ENCODE assay signal across 9 cellular contexts in the genomic region with DNA sequence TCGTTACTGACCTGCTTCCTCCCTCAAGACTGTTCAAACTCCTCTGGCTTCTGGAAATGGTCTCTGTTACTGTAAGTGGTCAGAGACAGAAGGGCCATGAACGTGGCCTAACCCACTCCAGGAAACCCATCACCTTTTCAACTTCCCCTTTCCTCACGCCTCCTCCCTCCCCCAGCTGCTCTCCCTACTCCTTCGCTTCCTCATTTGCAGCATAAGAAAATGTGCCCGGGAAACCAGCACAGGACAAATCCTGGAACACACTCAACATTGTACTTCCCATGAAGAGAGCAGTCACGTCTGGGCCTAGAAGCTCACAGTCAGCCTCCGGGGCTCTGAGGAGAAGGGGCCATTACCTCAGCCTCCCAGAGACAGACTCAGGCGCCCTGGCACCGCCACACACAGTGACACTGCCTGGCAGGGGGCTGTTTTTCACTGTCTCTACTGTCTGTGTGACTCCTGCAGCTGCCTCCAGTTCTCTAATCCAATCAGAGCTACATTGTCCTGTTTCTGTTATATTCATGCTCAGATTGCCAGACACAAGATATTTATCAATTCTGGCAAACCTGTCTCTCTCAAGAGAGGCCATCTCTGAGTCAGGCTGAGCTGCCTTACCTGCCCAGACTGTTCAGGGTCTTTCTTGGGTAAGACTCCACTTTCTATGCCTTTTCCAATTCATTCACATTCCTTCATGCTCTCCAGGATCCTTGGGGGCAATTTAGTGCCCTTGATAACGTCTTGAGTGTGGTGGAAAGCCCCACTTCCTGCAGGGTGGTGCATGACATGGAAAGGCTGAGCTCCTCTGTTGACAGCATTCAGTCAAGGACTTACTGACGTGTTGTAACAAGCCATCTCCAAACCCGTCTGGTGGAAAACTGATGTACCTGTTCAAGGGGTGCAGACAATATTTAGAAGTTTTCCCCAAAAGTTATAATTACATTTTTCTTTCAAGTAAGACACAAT.
DNase-seq lines count a peak whose midpoint lies in the region; ATAC-seq and TF ChIP-seq lines count a peak whose summit lies in the region.
"Had no signal": no experiment of that assay in that cellular context is flagged by ENCODE, and none has a peak within 500 bp of the region (broad histone marks: within the 10 kb centered on the region; RNA-seq: fewer than 3 reads in every experiment).

No MANE protein-coding gene starts in this region.

- ATAC-seq in GM19455 (IDR thresholded peaks at IDR 0.05; ENCODE audit: unreplicated experiment): no peak

- dilution Hi-C loops in mammary epithelial cell (cut with HindIII; ENCODE audit: low sequenced_read_pairs): no loop called here

- no peaks in the 10 kb centered on the region for H3K79me2 ChIP-seq in mammary epithelial cell (ENCODE audit: insufficient read depth, low read length)

- intact Hi-C loops in mammary epithelial cell (cut with micrococcal nuclease) (no loop called here), MCF 10A (cut with micrococcal nuclease) (no loop called here), lower leg skin (cut with DNase I; ENCODE audit: low total_unique reads) (no loop called here)
- intact Hi-C loops in activated CD4-positive, alpha-beta T cell treated with anti-CD3 and anti-CD28 coated beads, Interleukin-2, amount 10 ng/mL, durations not matched to agents 24 days and 14 days (cut with micrococcal nuclease): no loop called here

- H2AFZ ChIP-seq in mammary epithelial cell (ENCODE audit: low read depth, low read length): peak overlapping the region; percentile 54

- DNase-seq in mammary epithelial cell (peak; percentile 27), MCF 10A (ENCODE audit: unreplicated experiment) (no peak), anterior cingulate cortex (lab: John Stamatoyannopoulos, UW) (peak in 36 of 58 donors; percentile 8 to 77 (median 36)), lower leg skin (ENCODE audit: low spot score in 2 of 2) (peak; percentile 53 to 86), GOT3 (lab: John Stamatoyannopoulos, UW) (no peak), RKO (ENCODE audit: low spot score) (no peak)
- DNase-seq in activated CD4-positive, alpha-beta T cell treated with anti-CD3 and anti-CD28 coated beads, Interleukin-2, amount 10 ng/mL, durations not matched to agents 24 days and 14 days: no peak

- H3K27me3 Mint-ChIP-seq in MCF 10A (ENCODE audit: insufficient read depth, unreplicated experiment): no peaks in the 10 kb centered on the region
- no peaks in the 10 kb centered on the region for H3K27me3 Mint-ChIP-seq in activated CD4-positive, alpha-beta T cell treated with anti-CD3 and anti-CD28 coated beads, Interleukin-2, amount 10 ng/mL, durations not matched to agents 24 days and 14 days

- H3K4me2 ChIP-seq in mammary epithelial cell (ENCODE audit: insufficient read depth, low read depth, low read length): no peak overlapping the region

- H3K4me3 Mint-ChIP-seq in MCF 10A (ENCODE audit: unreplicated experiment): no peak overlapping the region
- H3K4me3 Mint-ChIP-seq in activated CD4-positive, alpha-beta T cell treated with anti-CD3 and anti-CD28 coated beads, Interleukin-2, amount 10 ng/mL, durations not matched to agents 24 days and 14 days: no peak overlapping the region
- H3K4me3 Mint-ChIP-seq: T-helper 1 cell treated with Interleukin-12 subunit alpha and Interleukin-12 subunit beta and Interleukin-4 antibody, amounts not matched to agents 30 μg/mL and 1 μg/mL, for 36 hours had no signal

- CTCF ChIA-PET in mammary epithelial cell (lab: Charles Lee; ENCODE audit: low non-redundant PET) (no interaction called here), MCF 10A (lab: Yijun Ruan, JAX) (interaction anchor here (0.6 to 1.1 kb wide), 3 partner anchors 41 to 723 kb away, joined by 3 to 4 read pairs (median 3); no protein-coding TSS in a partner anchor)

- TF ChIP-seq CTCF in mammary epithelial cell (conservative IDR thresholded peaks at IDR 0.05 in 1 of 2, IDR thresholded peaks at IDR 0.05 in 1 of 2; ENCODE audit: extremely low read depth in 1 of 2, insufficient read depth in 1 of 2, low read depth in 1 of 2, low read length in 2 of 2): no peak
- TF ChIP-seq CTCF in MCF 10A (IDR thresholded peaks at IDR 0.05; ENCODE audit: unreplicated experiment): no peak
- TF ChIP-seq CTCF in lower leg skin (IDR thresholded peaks at IDR 0.05): no peak

- in situ Hi-C loops in mammary epithelial cell (cut with MboI; ENCODE audit: low sequenced_read_pairs in 2 of 2): no loop called here

- no peaks in the 10 kb centered on the region for H3K27me3 ChIP-seq in mammary epithelial cell (ENCODE audit: insufficient read depth, low read length)

- no peaks in the 10 kb centered on the region for H4K20me1 ChIP-seq in mammary epithelial cell (ENCODE audit: insufficient read depth, low read length)

- H3K4me1 ChIP-seq in mammary epithelial cell (ENCODE audit: insufficient read depth, low read length): peaks cover 5% of the 10 kb centered on the region

- H3K36me3 ChIP-seq in mammary epithelial cell (ENCODE audit: insufficient read depth, low read length): no peaks in the 10 kb centered on the region

- no peaks in the 10 kb centered on the region for H3K9me3 Mint-ChIP-seq in MCF 10A (ENCODE audit: unreplicated experiment)
- peaks cover 7% of the 10 kb centered on the region for H3K9me3 Mint-ChIP-seq in activated CD4-positive, alpha-beta T cell treated with anti-CD3 and anti-CD28 coated beads, Interleukin-2, amount 10 ng/mL, durations not matched to agents 24 days and 14 days
- H3K9me3 Mint-ChIP-seq: T-helper 1 cell treated with Interleukin-12 subunit alpha and Interleukin-12 subunit beta and Interleukin-4 antibody, amounts not matched to agents 30 μg/mL and 1 μg/mL, for 36 hours had no signal

- peaks cover 2% of the 10 kb centered on the region for H3K4me1 Mint-ChIP-seq in MCF 10A (ENCODE audit: insufficient read depth, unreplicated experiment)
- peaks cover 7% of the 10 kb centered on the region for H3K4me1 Mint-ChIP-seq in activated CD4-positive, alpha-beta T cell treated with anti-CD3 and anti-CD28 coated beads, Interleukin-2, amount 10 ng/mL, durations not matched to agents 24 days and 14 days

- no TSS peak for BruUV-seq in mammary epithelial cell (replicated peaks; lab: Mats Ljungman, UMichigan)
- BruUV-seq in MCF 10A (replicated peaks; lab: Mats Ljungman, UMichigan): no TSS peak

- no peak overlapping the region for H3K27ac Mint-ChIP-seq in MCF 10A (ENCODE audit: low read depth, unreplicated experiment)
- no peak overlapping the region for H3K27ac Mint-ChIP-seq in activated CD4-positive, alpha-beta T cell treated with anti-CD3 and anti-CD28 coated beads, Interleukin-2, amount 10 ng/mL, durations not matched to agents 24 days and 14 days
- H3K27ac Mint-ChIP-seq: T-helper 1 cell treated with Interleukin-12 subunit alpha and Interleukin-12 subunit beta and Interleukin-4 antibody, amounts not matched to agents 30 μg/mL and 1 μg/mL, for 36 hours had no signal

- no peaks in the 10 kb centered on the region for H3K36me3 Mint-ChIP-seq in MCF 10A (ENCODE audit: insufficient read depth, unreplicated experiment)
- H3K36me3 Mint-ChIP-seq in activated CD4-positive, alpha-beta T cell treated with anti-CD3 and anti-CD28 coated beads, Interleukin-2, amount 10 ng/mL, durations not matched to agents 24 days and 14 days (ENCODE audit: low read depth): no peaks in the 10 kb centered on the region

- H3K27ac ChIP-seq in mammary epithelial cell (ENCODE audit: insufficient read depth, low read depth, low read length): no peak overlapping the region

- POLR2A ChIA-PET in MCF 10A (lab: Yijun Ruan, JAX): interaction anchor here (0.6 kb wide), 1 partner anchor 750 kb away, joined by 4 read pairs; no protein-coding TSS in a partner anchor

- no peak for TF ChIP-seq POLR2A in lower leg skin (IDR thresholded peaks at IDR 0.05)

- H3K9ac ChIP-seq in mammary epithelial cell (ENCODE audit: insufficient read depth, low read length): no peak overlapping the region

- H3K4me3 ChIP-seq in mammary epithelial cell (replicated peaks in 1 of 3; ENCODE audit: insufficient read depth in 1 of 3, low read depth in 2 of 3, low read length in 3 of 3) (no peak overlapping the region), lower leg skin (ENCODE audit: low read depth, poor library complexity, severe bottlenecking) (no peak overlapping the region)

- no peaks in the 10 kb centered on the region for H3K9me3 ChIP-seq in mammary epithelial cell (replicated peaks; ENCODE audit: insufficient read depth, low read length)

- 76% methylated on average over 11 of the region's 12 CpGs for WGBS in mammary epithelial cell (ENCODE audit: low coverage, missing lambda C conversion rate)
- WGBS in lower leg skin, 2 donors: 39 to 45% methylated on average over 12 of the region's 12 CpGs

Comparison
In these comparisons a context has a peak if more than half of its experiments do, and no peak if none do; other contexts are left out.
1. DNase-seq: peak in mammary epithelial cell (single experiment), anterior cingulate cortex (36 of 58) and lower leg skin (2 of 2); none in MCF 10A (single experiment), activated CD4-positive, alpha-beta T cell treated with anti-CD3 and anti-CD28 coated beads, Interleukin-2, amount 10 ng/mL, durations not matched to agents 24 days and 14 days (single experiment), GOT3 (single experiment) and RKO (single experiment).